23 cellular contexts compared by ENCODE assay signal in the genomic region with DNA sequence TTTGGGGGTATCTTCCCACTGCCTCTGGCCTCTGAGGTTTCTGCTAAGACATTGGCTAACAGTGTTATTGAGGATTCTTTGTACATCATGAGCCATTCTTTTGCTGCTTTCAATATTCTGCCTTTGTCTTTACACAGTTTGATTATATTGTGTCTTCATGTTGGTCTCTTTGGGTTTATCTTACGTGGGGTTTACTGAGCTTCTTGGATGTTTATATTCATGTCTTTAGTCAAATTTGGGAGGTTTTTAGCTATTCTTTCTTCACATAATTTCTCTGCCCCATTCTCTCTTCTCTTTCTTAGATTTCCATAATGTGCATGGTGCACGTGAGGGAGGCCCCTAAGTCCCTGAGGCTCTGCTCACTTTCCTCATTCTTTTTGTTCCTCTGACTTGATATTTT.
DNase-seq lines count a peak whose midpoint lies in the region; ATAC-seq and FAIRE-seq lines count a peak whose summit lies in the region.
"Had no signal": no experiment of that assay in that cellular context is flagged by ENCODE, and none has a peak within 500 bp of the region (broad histone marks: within the 10 kb centered on the region; RNA-seq: fewer than 3 reads in every experiment).

No MANE protein-coding gene starts in this region.

- FAIRE-seq in GM19239 (lab: Jason Lieb, UNC): peak; percentile 58

- H3K4me3 Mint-ChIP-seq in stimulated activated naive CD8-positive, alpha-beta T cell treated with anti-CD3 and anti-CD28 coated beads, Interleukin-15, Interleukin-2, amounts not matched to agents 100 ng/mL and 50 ng/mL, for 24 hours: no peak overlapping the region
- peak overlapping the region; percentile 47 for H3K4me3 Mint-ChIP-seq in dendritic cell treated with granulocyte-macrophage colony-stimulating factor and Interleukin-4, amounts not matched to agents 40 ng/mL and 50 ng/mL, for 4 days
- H3K4me3 Mint-ChIP-seq: GM23338, H9, HFFc6 had no signal

- H3K27me3 Mint-ChIP-seq in stimulated activated naive CD8-positive, alpha-beta T cell treated with anti-CD3 and anti-CD28 coated beads, Interleukin-15, Interleukin-2, amounts not matched to agents 100 ng/mL and 50 ng/mL, for 24 hours: no peaks in the 10 kb centered on the region
- H3K27me3 Mint-ChIP-seq in dendritic cell treated with granulocyte-macrophage colony-stimulating factor and Interleukin-4, amounts not matched to agents 40 ng/mL and 50 ng/mL, for 4 days: no peaks in the 10 kb centered on the region

- intact Hi-C loops in dendritic cell treated with granulocyte-macrophage colony-stimulating factor and Interleukin-4, amounts not matched to agents 40 ng/mL and 50 ng/mL, for 4 days (cut with micrococcal nuclease): loop anchor here (5.0 to 10.0 kb wide), 3 partner anchors 112 to 419 kb away; partner anchors contain the start of gene NANP

- no peak for DNase-seq in stimulated activated naive CD8-positive, alpha-beta T cell treated with anti-CD3 and anti-CD28 coated beads, Interleukin-15, Interleukin-2, amounts not matched to agents 100 U/mL and 50 U/mL, for 24 hours
- DNase-seq in GM19239 (ENCODE audit: insufficient read length, low spot score) (no peak), NCI-H187 treated with DMSO at 0.1 percent for 48 hours (lab: John Stamatoyannopoulos, UW) (no peak), superior temporal gyrus (ENCODE audit: extremely low spot score) (no peak)
- no peak for DNase-seq in stimulated activated naive CD4-positive, alpha-beta T cell (lab: John Stamatoyannopoulos, UW)
- DNase-seq: AML-193, C1 segment of cervical spinal cord, Calu3, DMS79 treated with DMSO at 0.1 percent for 48 hours, GF-D8, H9, HFFc6, KBM-7, MG63, NCI-H2029 treated with DMSO at 0.1 percent for 48 hours, NCI-H2227 treated with DMSO at 0.1 percent for 48 hours, NCI-H526 treated with DMSO at 0.1 percent for 48 hours, SHP77 had no signal

- H3K36me3 Mint-ChIP-seq in stimulated activated naive CD8-positive, alpha-beta T cell treated with anti-CD3 and anti-CD28 coated beads, Interleukin-15, Interleukin-2, amounts not matched to agents 100 ng/mL and 50 ng/mL, for 24 hours (ENCODE audit: low read depth): peaks cover 6% of the 10 kb centered on the region
- peaks cover 70% of the 10 kb centered on the region for H3K36me3 Mint-ChIP-seq in dendritic cell treated with granulocyte-macrophage colony-stimulating factor and Interleukin-4, amounts not matched to agents 40 ng/mL and 50 ng/mL, for 4 days (ENCODE audit: low read depth)

- H3K9me3 Mint-ChIP-seq in stimulated activated naive CD8-positive, alpha-beta T cell treated with anti-CD3 and anti-CD28 coated beads, Interleukin-15, Interleukin-2, amounts not matched to agents 100 ng/mL and 50 ng/mL, for 24 hours: no peaks in the 10 kb centered on the region
- no peaks in the 10 kb centered on the region for H3K9me3 Mint-ChIP-seq in dendritic cell treated with granulocyte-macrophage colony-stimulating factor and Interleukin-4, amounts not matched to agents 40 ng/mL and 50 ng/mL, for 4 days
- H3K9me3 Mint-ChIP-seq: GM23338, H9, HFFc6 had no signal

- no peak for ATAC-seq in stimulated activated naive CD8-positive, alpha-beta T cell treated with anti-CD3 and anti-CD28 coated beads, Interleukin-15, Interleukin-2, amounts not matched to agents 100 U/mL and 50 U/mL, for 24 hours
- ATAC-seq: A549, GM23338, Panc1 had no signal

- peaks cover 44% of the 10 kb centered on the region for H3K4me1 Mint-ChIP-seq in stimulated activated naive CD8-positive, alpha-beta T cell treated with anti-CD3 and anti-CD28 coated beads, Interleukin-15, Interleukin-2, amounts not matched to agents 100 ng/mL and 50 ng/mL, for 24 hours (ENCODE audit: low read depth)
- peaks cover 87% of the 10 kb centered on the region for H3K4me1 Mint-ChIP-seq in dendritic cell treated with granulocyte-macrophage colony-stimulating factor and Interleukin-4, amounts not matched to agents 40 ng/mL and 50 ng/mL, for 4 days (ENCODE audit: low read depth)

- peak overlapping the region; percentile 4 for H3K27ac Mint-ChIP-seq in stimulated activated naive CD8-positive, alpha-beta T cell treated with anti-CD3 and anti-CD28 coated beads, Interleukin-15, Interleukin-2, amounts not matched to agents 100 ng/mL and 50 ng/mL, for 24 hours
- peak overlapping the region; percentile 95 for H3K27ac Mint-ChIP-seq in dendritic cell treated with granulocyte-macrophage colony-stimulating factor and Interleukin-4, amounts not matched to agents 40 ng/mL and 50 ng/mL, for 4 days
- H3K27ac Mint-ChIP-seq: GM23338, H9, HFFc6 had no signal
